In the genomic region with DNA sequence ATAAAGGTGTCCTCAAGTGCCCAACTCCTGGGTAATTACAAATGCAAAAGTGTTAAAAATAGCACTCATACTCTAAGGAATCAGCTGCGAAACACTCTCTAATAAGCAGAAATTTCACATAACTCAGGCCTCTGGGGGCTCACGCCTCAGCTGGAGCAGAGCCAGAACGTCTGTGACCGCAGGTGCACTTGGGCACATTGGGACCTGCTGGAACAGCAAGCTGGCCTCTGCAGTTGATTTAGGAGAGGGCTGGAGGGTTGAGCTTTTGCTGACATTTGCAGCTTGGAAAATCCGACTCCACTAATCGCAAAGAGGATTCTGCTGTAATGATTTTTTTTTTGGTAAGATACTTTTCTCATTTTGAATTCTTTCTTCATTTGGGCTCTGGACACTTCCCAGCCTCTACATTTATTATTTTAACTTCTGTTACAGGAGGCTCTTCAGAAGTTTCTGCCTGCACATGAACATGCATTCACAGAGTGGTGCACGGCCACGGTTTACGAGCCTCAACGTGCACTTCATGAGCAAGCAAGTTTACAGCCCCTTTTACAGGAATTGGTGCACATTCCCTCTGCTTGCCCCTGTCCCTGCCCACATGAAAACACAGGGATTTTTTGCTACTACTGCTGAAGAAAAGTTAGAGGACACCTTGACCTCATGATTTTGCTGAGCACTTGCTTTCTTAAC, we compare ENCODE assay signal across 14 cellular contexts. TPM values are rescaled to one million over a fixed set of nuclear protein-coding genes. Genes with fewer than 3 reads are reported as not detected.
A peak's percentile ranks its signal among the peaks of the same experiment; 100 is the strongest.
DNase-seq lines count a peak whose midpoint lies in the region; ATAC-seq and TF ChIP-seq lines count a peak whose summit lies in the region.
"Had no signal": no experiment of that assay in that cellular context is flagged by ENCODE, and none has a peak within 500 bp of the region (broad histone marks: within the 10 kb centered on the region; RNA-seq: fewer than 3 reads in every experiment).

No MANE protein-coding gene starts in this region.

- no peak overlapping the region for H2BK5ac ChIP-seq in mesenchymal stem cell (ENCODE audit: low read depth, low read length, poor library complexity, severe bottlenecking)

- peaks cover 2% of the 10 kb centered on the region for H3K36me3 Mint-ChIP-seq in neural progenitor cell
- no peaks in the 10 kb centered on the region for H3K36me3 Mint-ChIP-seq in activated T-cell treated with anti-CD3 and anti-CD28 coated beads, Interleukin-2, amount 50 U/mL, for 72 hours (ENCODE audit: insufficient read depth in 2 of 2)

- H2BK15ac ChIP-seq in mesenchymal stem cell (ENCODE audit: low read depth, poor library complexity, severe bottlenecking) = no peak overlapping the region

- H3K27me3 ChIP-seq in mesenchymal stem cell (ENCODE audit: control insufficient read depth in 1 of 2, insufficient read depth in 1 of 2, low read length in 2 of 2) = no peaks in the 10 kb centered on the region
- no peaks in the 10 kb centered on the region for H3K27me3 ChIP-seq in neural progenitor cell
- H3K27me3 ChIP-seq: right atrium auricular region had no signal

- no peak overlapping the region for H3K14ac ChIP-seq in mesenchymal stem cell (ENCODE audit: low read length in 2 of 2)

- no peak overlapping the region for H3K4me3 ChIP-seq in NB4 (ENCODE audit: low read depth, low read length)
- H3K4me3 ChIP-seq in mesenchymal stem cell (ENCODE audit: insufficient read depth in 1 of 2, low read depth in 1 of 2, low read length in 2 of 2) = peak overlapping the region in 1 of 2 experiments; percentile 28
- no peak overlapping the region for H3K4me3 ChIP-seq in neural progenitor cell
- H3K4me3 ChIP-seq: right atrium auricular region had no signal

- 54% methylated on average over 7 of the region's 10 CpGs for WGBS in mesenchymal stem cell

- H3K36me3 ChIP-seq in mesenchymal stem cell (ENCODE audit: control insufficient read depth in 1 of 2, insufficient read depth in 2 of 2, low read depth in 1 of 2, low read length in 2 of 2) = no peaks in the 10 kb centered on the region
- H3K36me3 ChIP-seq in neural progenitor cell = no peaks in the 10 kb centered on the region
- H3K36me3 ChIP-seq: right atrium auricular region had no signal

- H3K4me1 ChIP-seq in mesenchymal stem cell (ENCODE audit: control insufficient read depth, insufficient read depth, low read depth, low read length) (peaks cover 14% of the 10 kb centered on the region), neural progenitor cell (peaks cover 4% of the 10 kb centered on the region)

- no peak for TF ChIP-seq POLR2A in NB4 (IDR thresholded peaks at IDR 0.05; ENCODE audit: extremely low read depth, insufficient read length)

- H3K27ac ChIP-seq in mesenchymal stem cell (ENCODE audit: low read length, poor library complexity, severe bottlenecking) (no peak overlapping the region), neural progenitor cell (no peak overlapping the region)
- H3K27ac ChIP-seq: right atrium auricular region had no signal

- no peak overlapping the region for H2BK12ac ChIP-seq in mesenchymal stem cell (ENCODE audit: low read length in 2 of 2)

- H3K4me3 Mint-ChIP-seq in neural progenitor cell = no peak overlapping the region
- H3K4me3 Mint-ChIP-seq in activated T-cell treated with anti-CD3 and anti-CD28 coated beads, Interleukin-2, amount 50 U/mL, for 72 hours = no peak overlapping the region
- H3K4me3 Mint-ChIP-seq: activated T-cell treated with anti-CD3 and anti-CD28 coated beads, Interleukin-2, amount 50 U/mL, for 24 hours had no signal

- H3K4ac ChIP-seq in mesenchymal stem cell (ENCODE audit: low read depth in 1 of 2, low read length in 2 of 2) = no peak overlapping the region

- H3K4me1 Mint-ChIP-seq in neural progenitor cell = peaks cover 9% of the 10 kb centered on the region
- peaks cover 39% of the 10 kb centered on the region for H3K4me1 Mint-ChIP-seq in activated T-cell treated with anti-CD3 and anti-CD28 coated beads, Interleukin-2, amount 50 U/mL, for 72 hours (ENCODE audit: low read depth)

- H2AFZ ChIP-seq in mesenchymal stem cell (ENCODE audit: low read depth, low read length) (no peak overlapping the region), neural progenitor cell (replicated peaks) (no peak overlapping the region)

- DNase-seq in COR-L47 (lab: John Stamatoyannopoulos, UW) (peak; percentile 0), NB4 (ENCODE audit: low read depth) (peak; percentile 74), SHP77 (lab: John Stamatoyannopoulos, UW) (peak; percentile 78 to 84), mesenchymal stem cell (no peak), UCSD-AML1 (lab: John Stamatoyannopoulos, UW; ENCODE audit: unreplicated experiment) (no peak), neural progenitor cell (ENCODE audit: low spot score) (no peak), NCI-H2081 treated with DMSO at 0.1 percent for 48 hours (lab: John Stamatoyannopoulos, UW) (no peak)
- no peak for DNase-seq in activated T-cell treated with anti-CD3 and anti-CD28 coated beads, Interleukin-2, amount 50 U/mL, for 72 hours
- DNase-seq: activated CD4-positive, CD25-positive, alpha-beta regulatory T cell; activated T-cell treated with anti-CD3 and anti-CD28 coated beads, Interleukin-2, amount 50 U/mL, for 24 hours; effector CD4-positive, alpha-beta T cell; NCI-H774; stimulated activated naive CD8-positive, alpha-beta T cell treated with anti-CD3 and anti-CD28 coated beads, Interleukin-15, Interleukin-2, amounts not matched to agents 100 U/mL and 50 U/mL, for 24 hours had no signal

- peaks cover 2% of the 10 kb centered on the region for H3K27me3 Mint-ChIP-seq in neural progenitor cell (ENCODE audit: insufficient read depth, low read depth)
- H3K27me3 Mint-ChIP-seq in activated T-cell treated with anti-CD3 and anti-CD28 coated beads, Interleukin-2, amount 50 U/mL, for 72 hours (ENCODE audit: low read depth) = no peaks in the 10 kb centered on the region
- H3K27me3 Mint-ChIP-seq: activated T-cell treated with anti-CD3 and anti-CD28 coated beads, Interleukin-2, amount 50 U/mL, for 24 hours had no signal

- no peak overlapping the region for H4K8ac ChIP-seq in mesenchymal stem cell (ENCODE audit: low read length)

- no peak overlapping the region for H4K91ac ChIP-seq in mesenchymal stem cell (ENCODE audit: low read length)

- no peak overlapping the region for H2BK120ac ChIP-seq in mesenchymal stem cell (ENCODE audit: low read depth, low read length)

- no peak overlapping the region for H3K4me2 ChIP-seq in mesenchymal stem cell (ENCODE audit: low read length, poor library complexity, severe bottlenecking)
- no peak overlapping the region for H3K4me2 ChIP-seq in neural progenitor cell

- no peak overlapping the region for H3K27ac Mint-ChIP-seq in neural progenitor cell
- H3K27ac Mint-ChIP-seq in activated T-cell treated with anti-CD3 and anti-CD28 coated beads, Interleukin-2, amount 50 U/mL, for 72 hours = no peak overlapping the region
- H3K27ac Mint-ChIP-seq: activated T-cell treated with anti-CD3 and anti-CD28 coated beads, Interleukin-2, amount 50 U/mL, for 24 hours had no signal

- H3K9ac ChIP-seq in mesenchymal stem cell (ENCODE audit: low read length) = peak overlapping the region; percentile 61
- no peak overlapping the region for H3K9ac ChIP-seq in neural progenitor cell

- H3K9me3 Mint-ChIP-seq in neural progenitor cell = no peaks in the 10 kb centered on the region
- peaks cover 0 to 2% of the 10 kb centered on the region in 2 donors for H3K9me3 Mint-ChIP-seq in activated T-cell treated with anti-CD3 and anti-CD28 coated beads, Interleukin-2, amount 50 U/mL, for 72 hours
- H3K9me3 Mint-ChIP-seq: activated T-cell treated with anti-CD3 and anti-CD28 coated beads, Interleukin-2, amount 50 U/mL, for 24 hours had no signal

- H3K23ac ChIP-seq in mesenchymal stem cell (ENCODE audit: low read length in 2 of 2) = no peak overlapping the region

- H3K9me3 ChIP-seq in mesenchymal stem cell (ENCODE audit: control insufficient read depth, low read length) (no peaks in the 10 kb centered on the region), neural progenitor cell (ENCODE audit: low read depth) (no peaks in the 10 kb centered on the region)
- H3K9me3 ChIP-seq: right atrium auricular region had no signal

- H3K79me2 ChIP-seq in neural progenitor cell (ENCODE audit: low read depth) = peaks cover 3% of the 10 kb centered on the region

- H4K20me1 ChIP-seq in neural progenitor cell (ENCODE audit: low read depth) = peaks cover 2% of the 10 kb centered on the region

- peaks cover 1% of the 10 kb centered on the region for H3K79me1 ChIP-seq in mesenchymal stem cell (replicated peaks; ENCODE audit: low read length, poor library complexity, severe bottlenecking)

- no peak for ATAC-seq in activated T-cell treated with anti-CD3 and anti-CD28 coated beads, Interleukin-2, amount 50 U/mL, for 72 hours (replicated peaks in 1 of 2)

- no peak overlapping the region for H2AK5ac ChIP-seq in mesenchymal stem cell (ENCODE audit: low read length, severe bottlenecking)

- H3K18ac ChIP-seq in mesenchymal stem cell (ENCODE audit: low read depth in 1 of 2, low read length in 2 of 2) = no peak overlapping the region

- TF ChIP-seq CTCF in NB4 (IDR thresholded peaks at IDR 0.05; ENCODE audit: low read depth, low read length) (no peak), neural progenitor cell (IDR thresholded peaks at IDR 0.05) (no peak)

- H3F3A ChIP-seq in neural progenitor cell (ENCODE audit: low read depth) = peaks cover 7% of the 10 kb centered on the region

RNA-seq across cellular contexts. Expression of a gene that starts 4.1 kb away (rescaled TPM):
- 8.5 TPM for polyA plus RNA-seq in mesenchymal stem cell (2013, experiment 1 of 2)
- 8.2 TPM for polyA plus RNA-seq in mesenchymal stem cell (2013, experiment 2 of 2)
- total RNA-seq in neural progenitor cell (ENCODE audit: low replicate concordance) = 21.9 and 22.9 TPM in 2 replicates
- total RNA-seq in activated T-cell treated with anti-CD3 and anti-CD28 coated beads, Interleukin-2, amount 50 U/mL, for 72 hours = 10 to 100 TPM; 21.1 to 21.9 TPM

RNA-seq across cellular contexts. Expression of a gene that starts 50.4 kb away (rescaled TPM):
- 27.9 TPM for polyA plus RNA-seq in mesenchymal stem cell (2013, experiment 1 of 2)
- polyA plus RNA-seq in mesenchymal stem cell (2013, experiment 2 of 2) = 27.8 TPM
- 13.3 and 15.9 TPM in 2 replicates for total RNA-seq in neural progenitor cell (ENCODE audit: low replicate concordance)
- 100 to 1,000 TPM in 1 of 2 donors, 10 to 100 TPM in 1; 81.7 to 112 TPM for total RNA-seq in activated T-cell treated with anti-CD3 and anti-CD28 coated beads, Interleukin-2, amount 50 U/mL, for 72 hours

RNA-seq across cellular contexts. Expression of a gene that starts 50.5 kb away (rescaled TPM):
- 68.6 TPM for polyA plus RNA-seq in mesenchymal stem cell (2013, experiment 1 of 2)
- 67.4 TPM for polyA plus RNA-seq in mesenchymal stem cell (2013, experiment 2 of 2)
- total RNA-seq in neural progenitor cell (ENCODE audit: low replicate concordance) = 99.8 and 165 TPM in 2 replicates
- total RNA-seq in activated T-cell treated with anti-CD3 and anti-CD28 coated beads, Interleukin-2, amount 50 U/mL, for 72 hours = 100 to 1,000 TPM; 159 to 185 TPM

Comparison
In these comparisons a context has a peak if more than half of its experiments do, and no peak if none do; other contexts are left out.
1. DNase-seq: peak in COR-L47 (single experiment), NB4 (single experiment) and SHP77 (2 of 2); none in mesenchymal stem cell (single experiment), UCSD-AML1 (single experiment), neural progenitor cell (single experiment), activated T-cell treated with anti-CD3 and anti-CD28 coated beads, Interleukin-2, amount 50 U/mL, for 72 hours (0 of 2) and NCI-H2081 treated with DMSO at 0.1 percent for 48 hours (single experiment).